27 cellular contexts compared by ENCODE assay signal in the genomic region with DNA sequence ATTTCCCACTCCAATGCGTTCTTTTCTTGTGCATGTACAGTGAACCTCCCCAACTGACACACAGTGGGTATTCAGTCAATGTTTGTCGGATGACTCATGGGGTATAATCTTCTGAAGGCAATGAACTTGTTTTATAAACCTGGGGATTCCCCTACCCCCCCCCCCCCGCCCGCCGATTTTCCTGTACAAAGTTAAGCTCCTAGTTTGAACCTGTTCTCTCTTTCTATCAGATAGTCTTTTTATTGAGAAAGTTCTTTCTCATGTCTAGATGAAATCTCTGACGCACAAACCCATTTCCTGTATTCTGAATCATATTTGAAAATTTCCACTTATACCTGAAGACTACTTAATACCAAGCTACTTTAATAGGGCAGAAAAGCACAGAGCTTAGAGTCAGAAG.
DNase-seq lines count a peak whose midpoint lies in the region; ATAC-seq and TF ChIP-seq lines count a peak whose summit lies in the region.
"Had no signal": no experiment of that assay in that cellular context is flagged by ENCODE, and none has a peak within 500 bp of the region (broad histone marks: within the 10 kb centered on the region; RNA-seq: fewer than 3 reads in every experiment).

No MANE protein-coding gene starts in this region.

- H3K4me3 ChIP-seq in breast epithelium (no peak overlapping the region), mucosa of descending colon (no peak overlapping the region), left lung (no peak overlapping the region)
- H3K4me3 ChIP-seq: ascending aorta, Peyer's patch had no signal

- H3K4me1 ChIP-seq in breast epithelium (no peaks in the 10 kb centered on the region), mucosa of descending colon (ENCODE audit: low read depth) (peaks cover under 1% of the 10 kb centered on the region), left lung (no peaks in the 10 kb centered on the region)
- H3K4me1 ChIP-seq: ascending aorta, Peyer's patch had no signal

- ATAC-seq in mucosa of descending colon, result peak; percentile 91
- no peak for ATAC-seq in GM18868 (IDR thresholded peaks at IDR 0.05; ENCODE audit: unreplicated experiment)
- ATAC-seq in left lung, result no peak
- ATAC-seq: stimulated activated memory B cell treated with anti-CD40 and anti-IgM and Interleukin-4, amounts not matched to agents 10 μg/mL and 1 μg/mL and 100 μg/mL, for 72 hours had no signal

- TF ChIP-seq CTCF in MCF 10A (IDR thresholded peaks at IDR 0.05; ENCODE audit: unreplicated experiment) (no peak), breast epithelium (IDR thresholded peaks at IDR 0.05) (no peak), mucosa of descending colon (IDR thresholded peaks at IDR 0.05) (no peak), left lung (IDR thresholded peaks at IDR 0.05) (no peak)

- H3K36me3 ChIP-seq in breast epithelium (no peaks in the 10 kb centered on the region), mucosa of descending colon (ENCODE audit: low read depth) (no peaks in the 10 kb centered on the region), left lung (no peaks in the 10 kb centered on the region)
- H3K36me3 ChIP-seq: ascending aorta, Peyer's patch had no signal

- intact Hi-C loops in MCF 10A (cut with micrococcal nuclease) (no loop called here), breast epithelium (cut with DNase I; ENCODE audit: low total_unique reads) (no loop called here), mucosa of descending colon (cut with DNase I, micrococcal nuclease) (no loop called here), left lung (cut with DNase I) (no loop called here)
- intact Hi-C loops in activated T-helper 2 cell treated with anti-CD3 and anti-CD28 coated beads, Interferon-gamma antibody, Interleukin-2, Interleukin-4, amounts not matched to agents 10 μg/mL and 5 μg/mL and 100 μg/mL, durations not matched to agents 14 hours and 24 hours and 36 hours (cut with micrococcal nuclease), result loop anchor here (1.0 kb wide), 1 partner anchor 328 kb away; no protein-coding TSS in a partner anchor

- H3K36me3 Mint-ChIP-seq in MCF 10A (ENCODE audit: insufficient read depth, unreplicated experiment), result no peaks in the 10 kb centered on the region
- H3K36me3 Mint-ChIP-seq in activated T-helper 2 cell treated with anti-CD3 and anti-CD28 coated beads, Interferon-gamma antibody, Interleukin-2, Interleukin-4, amounts not matched to agents 10 μg/mL and 5 μg/mL and 100 μg/mL, durations not matched to agents 14 hours and 24 hours and 36 hours (ENCODE audit: low read depth), result no peaks in the 10 kb centered on the region
- H3K36me3 Mint-ChIP-seq: activated naive CD8-positive, alpha-beta T cell treated with anti-CD3 and anti-CD28 coated beads, Interleukin-2, amount 10 ng/mL, durations not matched to agents 7 days and 5 days; CD8-positive, alpha-beta memory T cell; stimulated activated memory B cell treated with anti-CD40 and anti-IgM and Interleukin-4, amounts not matched to agents 10 μg/mL and 1 μg/mL and 100 μg/mL, for 72 hours; type B pancreatic cell had no signal

- TF ChIP-seq POLR2A in breast epithelium (IDR thresholded peaks at IDR 0.05), result no peak

- H3K9me3 Mint-ChIP-seq in MCF 10A (ENCODE audit: unreplicated experiment), result no peaks in the 10 kb centered on the region
- H3K9me3 Mint-ChIP-seq in activated T-helper 2 cell treated with anti-CD3 and anti-CD28 coated beads, Interferon-gamma antibody, Interleukin-2, Interleukin-4, amounts not matched to agents 10 μg/mL and 5 μg/mL and 100 μg/mL, durations not matched to agents 14 hours and 24 hours and 36 hours, result no peaks in the 10 kb centered on the region
- H3K9me3 Mint-ChIP-seq: activated CD4-positive, alpha-beta T cell treated with anti-CD3 and anti-CD28 coated beads, Interleukin-2, amount 10 ng/mL, durations not matched to agents 24 days and 14 days; activated naive CD8-positive, alpha-beta T cell treated with anti-CD3 and anti-CD28 coated beads, Interleukin-2, amount 10 ng/mL, durations not matched to agents 7 days and 5 days; dendritic cell treated with granulocyte-macrophage colony-stimulating factor and Interleukin-4, amounts not matched to agents 40 ng/mL and 50 ng/mL, for 4 days; nephron; stimulated activated memory B cell treated with anti-CD40 and anti-IgM and Interleukin-4, amounts not matched to agents 10 μg/mL and 1 μg/mL and 100 μg/mL, for 72 hours; type B pancreatic cell had no signal

- DNase-seq in MCF 10A (ENCODE audit: unreplicated experiment) (peak; percentile 65), breast epithelium (ENCODE audit: low spot score in 2 of 2) (no peak), M059J (ENCODE audit: low read depth) (peak; percentile 24), mucosa of descending colon (no peak), left lung (no peak), NCI-H146 treated with DMSO at 0.1 percent for 48 hours (lab: John Stamatoyannopoulos, UW; ENCODE audit: unreplicated experiment) (no peak)
- DNase-seq in activated T-helper 2 cell treated with anti-CD3 and anti-CD28 coated beads, Interferon-gamma antibody, Interleukin-2, Interleukin-4, amounts not matched to agents 10 μg/mL and 5 μg/mL and 100 μg/mL, durations not matched to agents 14 hours and 24 hours and 36 hours (ENCODE audit: low spot score), result no peak
- DNase-seq: ACHN; activated CD4-positive, alpha-beta T cell treated with anti-CD3 and anti-CD28 coated beads, Interleukin-2, amount 10 ng/mL, durations not matched to agents 24 days and 14 days; activated naive CD8-positive, alpha-beta T cell treated with anti-CD3 and anti-CD28 coated beads, Interleukin-2, amount 10 ng/mL, durations not matched to agents 7 days and 5 days; CD8-positive, alpha-beta memory T cell; HCEC 1CT; IMR-90; NCI-H1048; NCI-H1694; Peyer's patch; SIG-M5; T1000 had no signal

- H3K27ac Mint-ChIP-seq in MCF 10A (ENCODE audit: low read depth, unreplicated experiment), result no peak overlapping the region
- H3K27ac Mint-ChIP-seq in activated T-helper 2 cell treated with anti-CD3 and anti-CD28 coated beads, Interferon-gamma antibody, Interleukin-2, Interleukin-4, amounts not matched to agents 10 μg/mL and 5 μg/mL and 100 μg/mL, durations not matched to agents 14 hours and 24 hours and 36 hours, result peak overlapping the region; percentile 90
- H3K27ac Mint-ChIP-seq: activated naive CD8-positive, alpha-beta T cell treated with anti-CD3 and anti-CD28 coated beads, Interleukin-2, amount 10 ng/mL, durations not matched to agents 7 days and 5 days; B cell; dendritic cell treated with granulocyte-macrophage colony-stimulating factor and Interleukin-4, amounts not matched to agents 40 ng/mL and 50 ng/mL, for 4 days; stimulated activated memory B cell treated with anti-CD40 and anti-IgM and Interleukin-4, amounts not matched to agents 10 μg/mL and 1 μg/mL and 100 μg/mL, for 72 hours; type B pancreatic cell had no signal

- no TSS peak for BruUV-seq in MCF 10A (replicated peaks; lab: Mats Ljungman, UMichigan)

- CTCF ChIA-PET in MCF 10A (lab: Yijun Ruan, JAX), result interaction anchor here (1.0 kb wide), 1 partner anchor 12 kb away, joined by 3 read pairs; no protein-coding TSS in a partner anchor

- H3K9me3 ChIP-seq in breast epithelium (no peaks in the 10 kb centered on the region), mucosa of descending colon (no peaks in the 10 kb centered on the region), left lung (no peaks in the 10 kb centered on the region)
- H3K9me3 ChIP-seq: ascending aorta, Peyer's patch had no signal

- H3K27ac ChIP-seq in breast epithelium, result no peak overlapping the region
- no peak overlapping the region for H3K27ac ChIP-seq in left lung
- H3K27ac ChIP-seq: ascending aorta, Peyer's patch, VCaP had no signal

- no peaks in the 10 kb centered on the region for H3K4me1 Mint-ChIP-seq in MCF 10A (ENCODE audit: insufficient read depth, unreplicated experiment)
- H3K4me1 Mint-ChIP-seq in activated T-helper 2 cell treated with anti-CD3 and anti-CD28 coated beads, Interferon-gamma antibody, Interleukin-2, Interleukin-4, amounts not matched to agents 10 μg/mL and 5 μg/mL and 100 μg/mL, durations not matched to agents 14 hours and 24 hours and 36 hours (ENCODE audit: low read depth), result peaks cover 19% of the 10 kb centered on the region
- H3K4me1 Mint-ChIP-seq: activated CD4-positive, alpha-beta T cell treated with anti-CD3 and anti-CD28 coated beads, Interleukin-2, amount 10 ng/mL, durations not matched to agents 24 days and 14 days; activated naive CD8-positive, alpha-beta T cell treated with anti-CD3 and anti-CD28 coated beads, Interleukin-2, amount 10 ng/mL, durations not matched to agents 7 days and 5 days; B cell; CD8-positive, alpha-beta memory T cell; central memory CD8-positive, alpha-beta T cell; stimulated activated memory B cell treated with anti-CD40 and anti-IgM and Interleukin-4, amounts not matched to agents 10 μg/mL and 1 μg/mL and 100 μg/mL, for 72 hours had no signal

- POLR2A ChIA-PET in MCF 10A (lab: Yijun Ruan, JAX), result no interaction called here

- H3K27me3 Mint-ChIP-seq in MCF 10A (ENCODE audit: insufficient read depth, unreplicated experiment), result no peaks in the 10 kb centered on the region
- H3K27me3 Mint-ChIP-seq in activated T-helper 2 cell treated with anti-CD3 and anti-CD28 coated beads, Interferon-gamma antibody, Interleukin-2, Interleukin-4, amounts not matched to agents 10 μg/mL and 5 μg/mL and 100 μg/mL, durations not matched to agents 14 hours and 24 hours and 36 hours (ENCODE audit: low read depth), result no peaks in the 10 kb centered on the region
- H3K27me3 Mint-ChIP-seq: activated naive CD8-positive, alpha-beta T cell treated with anti-CD3 and anti-CD28 coated beads, Interleukin-2, amount 10 ng/mL, durations not matched to agents 7 days and 5 days; dendritic cell treated with granulocyte-macrophage colony-stimulating factor and Interleukin-4, amounts not matched to agents 40 ng/mL and 50 ng/mL, for 4 days; stimulated activated memory B cell treated with anti-CD40 and anti-IgM and Interleukin-4, amounts not matched to agents 10 μg/mL and 1 μg/mL and 100 μg/mL, for 72 hours had no signal

- H3K4me3 Mint-ChIP-seq in MCF 10A (ENCODE audit: unreplicated experiment), result no peak overlapping the region
- H3K4me3 Mint-ChIP-seq in activated T-helper 2 cell treated with anti-CD3 and anti-CD28 coated beads, Interferon-gamma antibody, Interleukin-2, Interleukin-4, amounts not matched to agents 10 μg/mL and 5 μg/mL and 100 μg/mL, durations not matched to agents 14 hours and 24 hours and 36 hours (ENCODE audit: low read depth), result no peak overlapping the region
- H3K4me3 Mint-ChIP-seq: activated CD4-positive, alpha-beta T cell treated with anti-CD3 and anti-CD28 coated beads, Interleukin-2, amount 10 ng/mL, durations not matched to agents 24 days and 14 days; activated naive CD8-positive, alpha-beta T cell treated with anti-CD3 and anti-CD28 coated beads, Interleukin-2, amount 10 ng/mL, durations not matched to agents 7 days and 5 days; B cell; CD8-positive, alpha-beta memory T cell; central memory CD8-positive, alpha-beta T cell; dendritic cell treated with granulocyte-macrophage colony-stimulating factor and Interleukin-4, amounts not matched to agents 40 ng/mL and 50 ng/mL, for 4 days; nephron; stimulated activated memory B cell treated with anti-CD40 and anti-IgM and Interleukin-4, amounts not matched to agents 10 μg/mL and 1 μg/mL and 100 μg/mL, for 72 hours; type B pancreatic cell had no signal

- H3K27me3 ChIP-seq in breast epithelium, result no peaks in the 10 kb centered on the region
- H3K27me3 ChIP-seq in left lung, result no peaks in the 10 kb centered on the region
- H3K27me3 ChIP-seq: ascending aorta, Peyer's patch had no signal

Comparison
In these comparisons a context has a peak if more than half of its experiments do, and no peak if none do; other contexts are left out.
1. DNase-seq: peak in MCF 10A (single experiment) and M059J (single experiment); none in breast epithelium (0 of 2), activated T-helper 2 cell treated with anti-CD3 and anti-CD28 coated beads, Interferon-gamma antibody, Interleukin-2, Interleukin-4, amounts not matched to agents 10 μg/mL and 5 μg/mL and 100 μg/mL, durations not matched to agents 14 hours and 24 hours and 36 hours (single experiment), mucosa of descending colon (0 of 3), left lung (0 of 2) and NCI-H146 treated with DMSO at 0.1 percent for 48 hours (single experiment).